ENCODE assay signal across 8 cellular contexts in genomic region chr1:222167111-222167510, GRCh38.
A peak's percentile ranks its signal among the peaks of the same experiment; 100 is the strongest.
DNase-seq lines count a peak whose midpoint lies in the region; ATAC-seq, FAIRE-seq and TF ChIP-seq lines count a peak whose summit lies in the region.

No MANE protein-coding gene starts in this region.

- peaks cover 3% of the 10 kb centered on the region; the same call in 1 of the 2 replicates for H3K4me1 ChIP-seq in BE2C
- no peaks in the 10 kb centered on the region for H3K4me1 ChIP-seq in smooth muscle cell (ENCODE audit: low read depth)

- H3K4me3 ChIP-seq in BE2C (ENCODE audit: low read depth, low read length) (no peak overlapping the region), smooth muscle cell (no peak overlapping the region)

- H3K27me3 ChIP-seq in BE2C (no peaks in the 10 kb centered on the region), smooth muscle cell (ENCODE audit: low read depth) (no peaks in the 10 kb centered on the region)

- no peak for TF ChIP-seq POLR2A in GM12892 (IDR thresholded peaks at IDR 0.05; ENCODE audit: low read depth, low read length)

- H3K9me3 ChIP-seq in BE2C (0 out of 2 replicates have a peak, but pooled peaks cover 4% of the 10 kb centered on the region), smooth muscle cell (replicated peaks; ENCODE audit: low read depth) (peaks cover 2% of the 10 kb centered on the region)

- peak overlapping the region; percentile 81 for H3K27ac ChIP-seq in smooth muscle cell (ENCODE audit: low read depth)

- no peak overlapping the region for H2AFZ ChIP-seq in smooth muscle cell (ENCODE audit: low read depth)

- TF ChIP-seq CTCF in BE2C (IDR thresholded peaks at IDR 0.05; ENCODE audit: low read depth, low read length) (peak; percentile 87), smooth muscle cell (IDR thresholded peaks at IDR 0.05; ENCODE audit: borderline replicate concordance, insufficient read depth, poor library complexity, severe bottlenecking) (peak; percentile 50)

- DNase-seq in BE2C, result peak; percentile 63
- no peak for DNase-seq in GM12892 (ENCODE audit: insufficient read length)
- DNase-seq in SKM-1 treated with dmso at 0.1 percent for 144 hours (lab: John Stamatoyannopoulos, UW; ENCODE audit: unreplicated experiment), result peak; percentile 24
- peak; percentile 60 for DNase-seq in foreskin melanocyte
- no peak for DNase-seq in smooth muscle cell (lab: John Stamatoyannopoulos, UW; ENCODE audit: unreplicated experiment)
- no peak for DNase-seq in T-helper 1 cell

- FAIRE-seq in GM12892 (lab: Jason Lieb, UNC), result peak; percentile 81

- H4K20me1 ChIP-seq in smooth muscle cell (ENCODE audit: low read depth), result no peaks in the 10 kb centered on the region

- ATAC-seq in HG03469 (IDR thresholded peaks at IDR 0.05; ENCODE audit: unreplicated experiment) (peak; percentile 48), GM21390 (IDR thresholded peaks at IDR 0.05; ENCODE audit: unreplicated experiment) (no peak)

- peak overlapping the region; percentile 34 for H3K9ac ChIP-seq in smooth muscle cell (ENCODE audit: low read depth)

- no peaks in the 10 kb centered on the region for H3F3A ChIP-seq in smooth muscle cell (ENCODE audit: low read depth)

- no peak overlapping the region for H3K4me2 ChIP-seq in smooth muscle cell

- H3K79me2 ChIP-seq in smooth muscle cell (ENCODE audit: low read depth), result no peaks in the 10 kb centered on the region

- H3K36me3 ChIP-seq in BE2C (no peaks in the 10 kb centered on the region), smooth muscle cell (ENCODE audit: low read depth) (no peaks in the 10 kb centered on the region)

- whole genome bisulfite sequencing in smooth muscle cell (ENCODE audit: low lambda C conversion rate), result 44% methylated on average over 3 of the region's 3 CpGs

Comparison
In these comparisons a context has a peak if more than half of its experiments do, and no peak if none do; other contexts are left out.
1. DNase-seq: peak in BE2C (single experiment), SKM-1 treated with dmso at 0.1 percent for 144 hours (single experiment) and foreskin melanocyte (single experiment); none in GM12892 (single experiment), smooth muscle cell (single experiment) and T-helper 1 cell (0 of 5).